7 cellular contexts compared by ENCODE assay signal in the genomic region with DNA sequence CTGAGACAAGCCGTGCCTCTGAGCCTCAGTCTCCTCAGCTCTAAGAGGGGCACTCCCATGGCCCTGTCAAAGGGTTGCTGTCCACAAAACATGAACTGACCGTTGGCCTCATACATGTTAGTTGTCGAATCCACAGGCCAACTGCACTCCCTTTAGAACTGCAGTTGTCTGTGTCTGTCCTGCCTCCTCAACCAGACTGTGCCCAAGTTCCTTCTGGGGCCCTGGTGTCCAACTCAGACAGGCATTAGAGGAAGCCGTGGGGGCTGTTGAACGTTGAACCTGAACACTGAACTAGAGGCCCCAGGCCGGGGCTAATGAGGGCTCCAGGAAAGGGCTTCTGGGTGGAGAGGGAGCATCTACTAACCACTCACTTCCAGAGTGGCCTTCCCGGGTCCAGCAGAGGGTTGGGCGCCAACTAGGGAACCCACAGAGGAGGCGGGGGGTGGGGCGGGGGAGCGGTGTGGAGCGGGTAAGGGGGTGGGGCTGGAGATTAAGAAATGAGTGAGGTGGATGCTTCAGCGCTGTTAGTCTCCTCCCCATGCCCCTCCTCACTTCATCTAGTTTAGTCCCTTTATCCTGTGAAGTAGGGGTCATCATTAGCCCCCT. TPM values are rescaled to one million over a fixed set of nuclear protein-coding genes. Genes with fewer than 3 reads are reported as not detected.
DNase-seq lines count a peak whose midpoint lies in the region; ATAC-seq and TF ChIP-seq lines count a peak whose summit lies in the region.

A gene with protein sequence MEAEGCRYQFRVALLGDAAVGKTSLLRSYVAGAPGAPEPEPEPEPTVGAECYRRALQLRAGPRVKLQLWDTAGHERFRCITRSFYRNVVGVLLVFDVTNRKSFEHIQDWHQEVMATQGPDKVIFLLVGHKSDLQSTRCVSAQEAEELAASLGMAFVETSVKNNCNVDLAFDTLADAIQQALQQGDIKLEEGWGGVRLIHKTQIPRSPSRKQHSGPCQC (plus strand): TSS at position 558 of the 606 bp plus-strand sequence. CDS start 247 bp downstream, outside the sequence.

- H3K4me2 ChIP-seq in IMR-90 (ENCODE audit: low read depth, low read length) = peak within 1 kb of the TSS; percentile 87

- peak within 1 kb of the TSS; percentile 85 for H3K23ac ChIP-seq in IMR-90 (ENCODE audit: low read depth, low read length)

- no peak within 1 kb of the TSS for H2BK15ac ChIP-seq in IMR-90 (ENCODE audit: low read depth, low read length)

- peak within 1 kb of the TSS; percentile 59 for H3K27ac Mint-ChIP-seq in stimulated activated naive B cell treated with anti-CD40 and anti-IgM and Interleukin-4, amounts not matched to agents 10 μg/mL and 1 μg/mL and 100 μg/mL, for 72 hours

- H3K4me1 ChIP-seq in IMR-90 (ENCODE audit: control insufficient read depth, insufficient read depth, low read length) = peaks cover 6% of the 10 kb centered on the region

- H3K36me3 Mint-ChIP-seq in stimulated activated naive B cell treated with anti-CD40 and anti-IgM and Interleukin-4, amounts not matched to agents 10 μg/mL and 1 μg/mL and 100 μg/mL, for 72 hours = peaks cover 4% of the 10 kb centered on the region in 2 donors

- no peaks in the 10 kb centered on the region for H3K36me3 ChIP-seq in IMR-90 (ENCODE audit: control insufficient read depth, insufficient read depth, low read length)

- peak within 1 kb of the TSS; percentile 5; the same call in 1 of the 2 replicates for H2AK5ac ChIP-seq in IMR-90 (ENCODE audit: low read depth, low read length)

- H2BK120ac ChIP-seq in IMR-90 (ENCODE audit: low read depth, low read length) = peak within 1 kb of the TSS; percentile 64

- H3K9me3 ChIP-seq in IMR-90 (ENCODE audit: control insufficient read depth, insufficient read depth, low read length) = no peaks in the 10 kb centered on the region

- intact Hi-C loops in IMR-90 (cut with micrococcal nuclease) = no loop called here

- 83% methylated on average over 3 of the region's 13 CpGs; no CpG with 5 or more reads in 1 of the 2 experiments for WGBS in IMR-90 (ENCODE audit: extremely low coverage in 2 of 2, insufficient read length in 1 of 2), 2 experiments

- POLR2A ChIA-PET in IMR-90 (lab: Charles Lee; ENCODE audit: unreplicated experiment) = no interaction called here

- no peaks in the 10 kb centered on the region for H3K79me1 ChIP-seq in IMR-90 (ENCODE audit: low read depth in 1 of 2, low read length in 2 of 2)

- H4K5ac ChIP-seq in IMR-90 (ENCODE audit: low read depth, low read length) = no peak within 1 kb of the TSS; the same call in 1 of the 2 replicates

- no peak for TF ChIP-seq POLR2A in IMR-90 (IDR thresholded peaks at IDR 0.05; ENCODE audit: low read depth, low read length)

- H3K14ac ChIP-seq in IMR-90 (replicated peaks; ENCODE audit: low read depth, low read length) = peak within 1 kb of the TSS; percentile 59

- peak within 1 kb of the TSS; percentile 86 for H2AFZ ChIP-seq in IMR-90 (replicated peaks; ENCODE audit: low read length, poor library complexity)

- H3K27me3 Mint-ChIP-seq in stimulated activated naive B cell treated with anti-CD40 and anti-IgM and Interleukin-4, amounts not matched to agents 10 μg/mL and 1 μg/mL and 100 μg/mL, for 72 hours = peaks cover 8 to 14% of the 10 kb centered on the region in 2 donors

- H3K18ac ChIP-seq in IMR-90 (ENCODE audit: low read depth, low read length) = no peak within 1 kb of the TSS

- TF ChIP-seq CTCF in GM13976 (IDR thresholded peaks at IDR 0.05; ENCODE audit: borderline replicate concordance, control extremely low read depth, extremely low read depth, insufficient read depth, missing control alignments) (no peak), IMR-90 (conservative IDR thresholded peaks at IDR 0.05; ENCODE audit: low read depth, low read length) (no peak), astrocyte of the spinal cord (IDR thresholded peaks at IDR 0.05; ENCODE audit: low read depth, low read length) (no peak)

- peak within 1 kb of the TSS; percentile 85 to 86 for H3K4me3 Mint-ChIP-seq in stimulated activated naive B cell treated with anti-CD40 and anti-IgM and Interleukin-4, amounts not matched to agents 10 μg/mL and 1 μg/mL and 100 μg/mL, for 72 hours

- in situ Hi-C loops in GM13976 (cut with MboI; ENCODE audit: low sequenced_read_pairs, unreplicated experiment) = no loop called here
- in situ Hi-C loops in IMR-90 (cut with MboI; ENCODE audit: low sequenced_read_pairs) = no loop called here
- in situ Hi-C loops in astrocyte of the spinal cord (cut with HindIII; ENCODE audit: low sequenced_read_pairs) = no loop called here
- in situ Hi-C loops in G401 (cut with HindIII; ENCODE audit: low sequenced_read_pairs) = no loop called here

- peak within 1 kb of the TSS; percentile 91 for H2AK9ac ChIP-seq in IMR-90 (replicated peaks; ENCODE audit: low read depth, low read length, poor library complexity)

- no peak within 1 kb of the TSS for H4K91ac ChIP-seq in IMR-90 (ENCODE audit: insufficient read depth, low read depth, low read length)

- no peak within 1 kb of the TSS for H3K27ac ChIP-seq in IMR-90 (ENCODE audit: insufficient read depth, low read length)

- TF ChIP-seq RAD21 in IMR-90 (IDR thresholded peaks at IDR 0.05; ENCODE audit: low read length) = no peak

- DNase-seq in GM13976 (ENCODE audit: low spot score) = peak; percentile 52
- DNase-seq in IMR-90 = no peak
- DNase-seq in astrocyte of the spinal cord (ENCODE audit: low read depth, low spot score) = no peak
- peak; percentile 32 for DNase-seq in kidney tubule cell (ENCODE audit: low spot score)
- DNase-seq in stimulated activated naive B cell treated with anti-CD40 and anti-IgM and Interleukin-4, amounts not matched to agents 10 μg/mL and 1 μg/mL and 100 μg/mL, for 72 hours = no peak
- no peak for DNase-seq in G401 (ENCODE audit: low spot score)

- no peak within 1 kb of the TSS for H2BK5ac ChIP-seq in IMR-90 (ENCODE audit: low read depth, low read length, poor library complexity, severe bottlenecking)

- peak within 1 kb of the TSS; percentile 35; the same call in 1 of the 2 replicates for H3K4ac ChIP-seq in IMR-90 (ENCODE audit: low read depth, low read length)

- H3K4me3 ChIP-seq in IMR-90 (ENCODE audit: insufficient read depth, low read depth, low read length) = peak within 1 kb of the TSS; percentile 40
- H3K4me3 ChIP-seq in astrocyte of the spinal cord (ENCODE audit: low read depth, low read length) = peak within 1 kb of the TSS; percentile 38

- no peaks in the 10 kb centered on the region for H3K27me3 ChIP-seq in IMR-90 (ENCODE audit: control insufficient read depth, insufficient read depth, low read length)

- H2BK20ac ChIP-seq in IMR-90 (ENCODE audit: low read depth, low read length) = no peak within 1 kb of the TSS

- ATAC-seq in IMR-90 (ENCODE audit: low read depth) (peak; percentile 52), GM18868 (IDR thresholded peaks at IDR 0.05; ENCODE audit: unreplicated experiment) (no peak)
- peak; percentile 67 to 76 for ATAC-seq in stimulated activated naive B cell treated with anti-CD40 and anti-IgM and Interleukin-4, amounts not matched to agents 10 μg/mL and 1 μg/mL and 100 μg/mL, for 72 hours (replicated peaks)

- peaks cover 10 to 29% of the 10 kb centered on the region in 2 donors for H3K4me1 Mint-ChIP-seq in stimulated activated naive B cell treated with anti-CD40 and anti-IgM and Interleukin-4, amounts not matched to agents 10 μg/mL and 1 μg/mL and 100 μg/mL, for 72 hours

- H4K20me1 ChIP-seq in IMR-90 (ENCODE audit: insufficient read depth, low read length) = no peaks in the 10 kb centered on the region

- BruUV-seq in IMR-90 (replicated peaks; lab: Mats Ljungman, UMichigan) = no TSS peak

- H3K9ac ChIP-seq in IMR-90 (ENCODE audit: low read depth, low read length) = peak within 1 kb of the TSS; percentile 44

- dilution Hi-C loops in IMR-90 (cut with HindIII; ENCODE audit: low sequenced_read_pairs, unreplicated experiment) = no loop called here

- H3K9me3 Mint-ChIP-seq in stimulated activated naive B cell treated with anti-CD40 and anti-IgM and Interleukin-4, amounts not matched to agents 10 μg/mL and 1 μg/mL and 100 μg/mL, for 72 hours = no peaks in the 10 kb centered on the region

- no peak within 1 kb of the TSS for H3K56ac ChIP-seq in IMR-90 (ENCODE audit: extremely low read depth, insufficient read depth, low read length)

- H4K8ac ChIP-seq in IMR-90 (ENCODE audit: low read depth in 2 of 2, low read length in 2 of 2) = peak within 1 kb of the TSS; percentile 51 to 77; a peak in 2 of 4 replicates

- CTCF ChIA-PET in IMR-90 (lab: Yijun Ruan, JAX) = no interaction called here

- H3K9me1 ChIP-seq in IMR-90 (ENCODE audit: insufficient read depth, low read length) = peaks cover 3% of the 10 kb centered on the region

TF ChIP-seq in IMR-90, 13 proteins besides CTCF, POLR2A, EP300 and RAD21 (continues in another document):
- TF ChIP-seq MAZ (IDR thresholded peaks at IDR 0.05; ENCODE audit: borderline replicate concordance, low read depth, low read length) = no peak
- no peak for TF ChIP-seq MAFK (IDR thresholded peaks at IDR 0.05; ENCODE audit: low read depth, low read length)
- TF ChIP-seq, protein P1, sequence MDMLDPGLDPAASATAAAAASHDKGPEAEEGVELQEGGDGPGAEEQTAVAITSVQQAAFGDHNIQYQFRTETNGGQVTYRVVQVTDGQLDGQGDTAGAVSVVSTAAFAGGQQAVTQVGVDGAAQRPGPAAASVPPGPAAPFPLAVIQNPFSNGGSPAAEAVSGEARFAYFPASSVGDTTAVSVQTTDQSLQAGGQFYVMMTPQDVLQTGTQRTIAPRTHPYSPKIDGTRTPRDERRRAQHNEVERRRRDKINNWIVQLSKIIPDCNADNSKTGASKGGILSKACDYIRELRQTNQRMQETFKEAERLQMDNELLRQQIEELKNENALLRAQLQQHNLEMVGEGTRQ (IDR thresholded peaks at IDR 0.05; ENCODE audit: low read depth, low read length) = no peak
- TF ChIP-seq RCOR1 (IDR thresholded peaks at IDR 0.05; ENCODE audit: insufficient replicate concordance, low read length) = no peak
- TF ChIP-seq NFE2L2 (IDR thresholded peaks at IDR 0.05; ENCODE audit: low read depth, low read length) = no peak
- no peak for TF ChIP-seq RFX5 (IDR thresholded peaks at IDR 0.05; ENCODE audit: low read depth, low read length)
- TF ChIP-seq, protein P2, sequence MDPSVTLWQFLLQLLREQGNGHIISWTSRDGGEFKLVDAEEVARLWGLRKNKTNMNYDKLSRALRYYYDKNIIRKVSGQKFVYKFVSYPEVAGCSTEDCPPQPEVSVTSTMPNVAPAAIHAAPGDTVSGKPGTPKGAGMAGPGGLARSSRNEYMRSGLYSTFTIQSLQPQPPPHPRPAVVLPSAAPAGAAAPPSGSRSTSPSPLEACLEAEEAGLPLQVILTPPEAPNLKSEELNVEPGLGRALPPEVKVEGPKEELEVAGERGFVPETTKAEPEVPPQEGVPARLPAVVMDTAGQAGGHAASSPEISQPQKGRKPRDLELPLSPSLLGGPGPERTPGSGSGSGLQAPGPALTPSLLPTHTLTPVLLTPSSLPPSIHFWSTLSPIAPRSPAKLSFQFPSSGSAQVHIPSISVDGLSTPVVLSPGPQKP (IDR thresholded peaks at IDR 0.05; ENCODE audit: borderline replicate concordance, low read depth, low read length) = no peak

RNA-seq across cellular contexts. Expression of the gene that starts here (rescaled TPM):
- 0.83 and 0.90 TPM in 2 replicates for total RNA-seq in IMR-90 (2012; rRNA removed)
- 0.36 and 0.77 TPM in 2 replicates for polyA plus RNA-seq in IMR-90 (2012; rRNA removed)
- polyA plus RNA-seq in IMR-90 (2012; cell fraction: cytosol; rRNA removed) = 0.66 and 1.3 TPM in 2 replicates
- 0.22 and 0.24 TPM in 2 replicates for polyA plus RNA-seq in IMR-90 (2012; cell fraction: nucleus; rRNA removed; ENCODE audit: low replicate concordance)
- not detected in 2 replicates for total RNA-seq in G401 (2014; rRNA removed; shearing (Covaris generic))

Comparison
In these comparisons a context has a peak if more than half of its experiments do, and no peak if none do; other contexts are left out.
1. DNase-seq: peak in GM13976 (single experiment) and kidney tubule cell (single experiment); none in IMR-90 (single experiment), astrocyte of the spinal cord (single experiment), stimulated activated naive B cell treated with anti-CD40 and anti-IgM and Interleukin-4, amounts not matched to agents 10 μg/mL and 1 μg/mL and 100 μg/mL, for 72 hours (single experiment) and G401 (single experiment).